ENCODE assay signal across 23 cellular contexts in the genomic region with DNA sequence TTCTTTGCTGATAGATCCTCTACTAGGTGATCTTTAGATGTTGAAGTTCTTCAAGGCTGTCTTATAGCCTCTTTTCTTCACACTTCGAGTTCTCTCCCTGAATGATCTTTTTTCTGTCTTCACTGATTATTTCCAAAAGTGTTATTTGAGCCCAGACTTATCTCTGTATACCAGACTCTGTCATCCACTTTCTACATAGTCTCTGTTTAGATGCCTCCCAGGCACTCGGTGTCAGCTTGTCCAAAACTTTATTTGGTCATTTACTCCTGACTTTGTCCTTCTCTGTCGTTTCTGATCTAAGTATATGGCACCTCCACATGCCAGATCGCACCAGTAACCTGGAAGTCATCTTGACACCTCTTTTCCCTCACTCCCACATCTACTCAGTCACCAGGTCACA. TPM values are rescaled to one million over a fixed set of nuclear protein-coding genes. Genes with fewer than 3 reads are reported as not detected.
DNase-seq lines count a peak whose midpoint lies in the region; ATAC-seq and TF ChIP-seq lines count a peak whose summit lies in the region.
"Had no signal": no experiment of that assay in that cellular context is flagged by ENCODE, and none has a peak within 500 bp of the region (broad histone marks: within the 10 kb centered on the region; RNA-seq: fewer than 3 reads in every experiment).

No MANE protein-coding gene starts in this region.

- no peak overlapping the region for H4K91ac ChIP-seq in neuronal stem cell (ENCODE audit: low read depth, low read length, poor library complexity)

- no peak overlapping the region for H3K4me2 ChIP-seq in neuronal stem cell (ENCODE audit: insufficient read depth, low read length, poor library complexity, severe bottlenecking)
- H3K4me2 ChIP-seq: KMS-11, PC-9 had no signal

- peaks cover 2 to 4% of the 10 kb centered on the region in 2 donors for H3K9me3 ChIP-seq in neuronal stem cell (replicated peaks in 1 of 2; ENCODE audit: control insufficient read depth in 2 of 2, insufficient read depth in 1 of 2, low read depth in 1 of 2, low read length in 2 of 2)
- no peaks in the 10 kb centered on the region for H3K9me3 ChIP-seq in transverse colon
- H3K9me3 ChIP-seq: Caco-2 had no signal

- H2AK5ac ChIP-seq in neuronal stem cell (ENCODE audit: low read depth, low read length): no peak overlapping the region

- no peaks in the 10 kb centered on the region for H3K9me3 Mint-ChIP-seq in activated CD8-positive, alpha-beta T cell treated with anti-CD3 and anti-CD28 coated beads, Interleukin-2, amount 10 ng/mL, durations not matched to agents 7 days and 5 days (ENCODE audit: insufficient read depth)
- no peaks in the 10 kb centered on the region for H3K9me3 Mint-ChIP-seq in activated CD8-positive, alpha-beta T cell treated with anti-CD3 and anti-CD28 coated beads for 36 hours
- no peaks in the 10 kb centered on the region for H3K9me3 Mint-ChIP-seq in central memory CD8-positive, alpha-beta T cell
- H3K9me3 Mint-ChIP-seq: CD14-positive monocyte, HFFc6 had no signal

- intact Hi-C loops in activated CD8-positive, alpha-beta T cell treated with anti-CD3 and anti-CD28 coated beads for 36 hours (cut with micrococcal nuclease): no loop called here
- intact Hi-C loops in transverse colon (cut with DNase I; ENCODE audit: low total_unique reads): no loop called here

- H3K4me3 ChIP-seq in neuronal stem cell (ENCODE audit: low read length in 2 of 2) (no peak overlapping the region), transverse colon (no peak overlapping the region)
- H3K4me3 ChIP-seq: PC-9 had no signal

- H3K4me3 Mint-ChIP-seq in activated CD8-positive, alpha-beta T cell treated with anti-CD3 and anti-CD28 coated beads, Interleukin-2, amount 10 ng/mL, durations not matched to agents 7 days and 5 days: no peak overlapping the region
- no peak overlapping the region for H3K4me3 Mint-ChIP-seq in activated CD8-positive, alpha-beta T cell treated with anti-CD3 and anti-CD28 coated beads for 36 hours
- H3K4me3 Mint-ChIP-seq in central memory CD8-positive, alpha-beta T cell: no peak overlapping the region
- H3K4me3 Mint-ChIP-seq: CD14-positive monocyte, HFFc6 had no signal

- H3K36me3 ChIP-seq in neuronal stem cell (replicated peaks in 1 of 2; ENCODE audit: control insufficient read depth in 2 of 2, insufficient read depth in 2 of 2, low read length in 2 of 2): peaks cover 0 to 12% of the 10 kb centered on the region in 2 donors
- H3K36me3 ChIP-seq in transverse colon: no peaks in the 10 kb centered on the region

- DNase-seq in activated CD8-positive, alpha-beta T cell treated with anti-CD3 and anti-CD28 coated beads, Interleukin-2, amount 10 ng/mL, durations not matched to agents 7 days and 5 days: no peak
- no peak for DNase-seq in activated CD8-positive, alpha-beta T cell treated with anti-CD3 and anti-CD28 coated beads for 36 hours
- no peak for DNase-seq in central memory CD8-positive, alpha-beta T cell (ENCODE audit: low spot score in 2 of 2)
- no peak for DNase-seq in neuronal stem cell (ENCODE audit: low spot score)
- no peak for DNase-seq in putamen (ENCODE audit: low spot score)
- no peak for DNase-seq in NCI-H748 treated with DMSO at 0.1 percent for 48 hours (lab: John Stamatoyannopoulos, UW)
- DNase-seq in COLO829 (ENCODE audit: low spot score): no peak
- DNase-seq in transverse colon: no peak
- DNase-seq: AML-193, Caco-2, GDM1, H7, HFFc6, NCI-H1417 treated with DMSO at 0.1 percent for 48 hours, NCI-H187 treated with DMSO at 0.1 percent for 48 hours, NCI-H2227 treated with DMSO at 0.1 percent for 48 hours, NCI-H510A treated with DMSO at 0.1 percent for 48 hours, PC-9 had no signal

- POLR2A ChIA-PET in activated CD8-positive, alpha-beta T cell treated with anti-CD3 and anti-CD28 coated beads, Interleukin-2, amount 10 ng/mL, durations not matched to agents 7 days and 5 days (lab: Charles Lee): no interaction called here
- POLR2A ChIA-PET in activated CD8-positive, alpha-beta T cell treated with anti-CD3 and anti-CD28 coated beads for 36 hours (lab: Charles Lee): no interaction called here

- H3K14ac ChIP-seq in neuronal stem cell (ENCODE audit: low read length): peak overlapping the region; percentile 25

- no peak overlapping the region for H3K4ac ChIP-seq in neuronal stem cell (ENCODE audit: low read length)

- CTCF ChIA-PET in activated CD8-positive, alpha-beta T cell treated with anti-CD3 and anti-CD28 coated beads, Interleukin-2, amount 10 ng/mL, durations not matched to agents 7 days and 5 days (lab: Charles Lee): no interaction called here
- CTCF ChIA-PET in activated CD8-positive, alpha-beta T cell treated with anti-CD3 and anti-CD28 coated beads for 36 hours (lab: Charles Lee): interaction anchor here (0.7 to 1.9 kb wide), 2 partner anchors 10 to 14 kb away, joined by 3 to 7 read pairs; no protein-coding TSS in a partner anchor

- H3K36me3 Mint-ChIP-seq in activated CD8-positive, alpha-beta T cell treated with anti-CD3 and anti-CD28 coated beads, Interleukin-2, amount 10 ng/mL, durations not matched to agents 7 days and 5 days (ENCODE audit: low read depth): peaks cover 24% of the 10 kb centered on the region
- peaks cover 19% of the 10 kb centered on the region for H3K36me3 Mint-ChIP-seq in activated CD8-positive, alpha-beta T cell treated with anti-CD3 and anti-CD28 coated beads for 36 hours (ENCODE audit: low read depth)
- H3K36me3 Mint-ChIP-seq in central memory CD8-positive, alpha-beta T cell (ENCODE audit: insufficient read depth): peaks cover 22% of the 10 kb centered on the region

- no peak for TF ChIP-seq EP300 in transverse colon (IDR thresholded peaks at IDR 0.05; ENCODE audit: low read depth)

- H4K8ac ChIP-seq in neuronal stem cell (ENCODE audit: low read depth, low read length): no peak overlapping the region

- no CpG with 5 or more reads among the region's 4 CpGs for whole genome bisulfite sequencing in neuronal stem cell (ENCODE audit: extremely low coverage in 2 of 2, insufficient read length in 2 of 2, insufficient replicate concordance in 1 of 2), 2 donors
- 85 to 90% methylated on average over 3 to 4 of the region's 4 CpGs for WGBS in transverse colon (ENCODE audit: low coverage in 1 of 2), 2 donors

- H3K27ac ChIP-seq in neuronal stem cell (replicated peaks; ENCODE audit: low read length) (no peak overlapping the region), transverse colon (no peak overlapping the region)
- H3K27ac ChIP-seq: 22Rv1, KMS-11, PC-9, RWPE1 had no signal

- H3K4me1 ChIP-seq in neuronal stem cell (ENCODE audit: control insufficient read depth in 2 of 2, insufficient read depth in 1 of 2, low read depth in 1 of 2, low read length in 2 of 2) (no peaks in the 10 kb centered on the region), transverse colon (peaks cover 0 to 15% (median 0%) of the 10 kb centered on the region in 4 donors)
- H3K4me1 ChIP-seq: Caco-2 had no signal

- H2BK5ac ChIP-seq in neuronal stem cell (ENCODE audit: low read length): no peak overlapping the region

- peaks cover 2% of the 10 kb centered on the region for H3K79me1 ChIP-seq in neuronal stem cell (ENCODE audit: low read depth, low read length)

- H3K27me3 Mint-ChIP-seq in activated CD8-positive, alpha-beta T cell treated with anti-CD3 and anti-CD28 coated beads, Interleukin-2, amount 10 ng/mL, durations not matched to agents 7 days and 5 days (ENCODE audit: low read depth): no peaks in the 10 kb centered on the region
- no peaks in the 10 kb centered on the region for H3K27me3 Mint-ChIP-seq in activated CD8-positive, alpha-beta T cell treated with anti-CD3 and anti-CD28 coated beads for 36 hours
- no peaks in the 10 kb centered on the region for H3K27me3 Mint-ChIP-seq in central memory CD8-positive, alpha-beta T cell

- no peak overlapping the region for H2BK15ac ChIP-seq in neuronal stem cell (ENCODE audit: low read length)

- no peaks in the 10 kb centered on the region for H3K27me3 ChIP-seq in neuronal stem cell (ENCODE audit: control insufficient read depth in 3 of 3, insufficient read depth in 3 of 3, low read depth in 1 of 3, low read length in 3 of 3)
- H3K27me3 ChIP-seq in transverse colon: no peaks in the 10 kb centered on the region

- H3K27ac Mint-ChIP-seq in activated CD8-positive, alpha-beta T cell treated with anti-CD3 and anti-CD28 coated beads, Interleukin-2, amount 10 ng/mL, durations not matched to agents 7 days and 5 days: peak overlapping the region; percentile 3
- H3K27ac Mint-ChIP-seq in activated CD8-positive, alpha-beta T cell treated with anti-CD3 and anti-CD28 coated beads for 36 hours: no peak overlapping the region
- H3K27ac Mint-ChIP-seq in central memory CD8-positive, alpha-beta T cell (ENCODE audit: low read depth): peak overlapping the region; percentile 2
- H3K27ac Mint-ChIP-seq: HFFc6 had no signal

- ATAC-seq in activated CD8-positive, alpha-beta T cell treated with anti-CD3 and anti-CD28 coated beads, Interleukin-2, amount 10 ng/mL, durations not matched to agents 7 days and 5 days: no peak
- ATAC-seq in activated CD8-positive, alpha-beta T cell treated with anti-CD3 and anti-CD28 coated beads for 36 hours: no peak
- no peak for ATAC-seq in central memory CD8-positive, alpha-beta T cell (replicated peaks; ENCODE audit: extremely low read depth, poor library complexity, severe bottlenecking)
- ATAC-seq: HepG2 had no signal

- no peak for TF ChIP-seq CTCF in activated CD8-positive, alpha-beta T cell treated with anti-CD3 and anti-CD28 coated beads for 36 hours (IDR thresholded peaks at IDR 0.05)
- TF ChIP-seq CTCF in transverse colon (IDR thresholded peaks at IDR 0.05): no peak

- no peak overlapping the region for H2BK120ac ChIP-seq in neuronal stem cell (ENCODE audit: low read depth, low read length)

- TF ChIP-seq POLR2A in transverse colon (IDR thresholded peaks at IDR 0.05): no peak

- in situ Hi-C loops in transverse colon (cut with MboI; ENCODE audit: low pct_ligation_motif_present in 1 of 4, low pct_unique_long_range_greater_than_20kb in 1 of 4, low sequenced_read_pairs in 3 of 4): no loop called here

- H3K18ac ChIP-seq in neuronal stem cell (ENCODE audit: low read length): no peak overlapping the region

- H2BK12ac ChIP-seq in neuronal stem cell (ENCODE audit: low read length): no peak overlapping the region

- no peak overlapping the region for H3K23ac ChIP-seq in neuronal stem cell (ENCODE audit: low read depth, low read length, poor library complexity)

- no peak overlapping the region for H3K9ac ChIP-seq in neuronal stem cell (ENCODE audit: low read depth, low read length, poor library complexity)
- H3K9ac ChIP-seq: KMS-11 had no signal

- no peak overlapping the region for H2AFZ ChIP-seq in neuronal stem cell (ENCODE audit: low read length)
- H2AFZ ChIP-seq: PC-9 had no signal

- peaks cover 4% of the 10 kb centered on the region for H3K4me1 Mint-ChIP-seq in activated CD8-positive, alpha-beta T cell treated with anti-CD3 and anti-CD28 coated beads, Interleukin-2, amount 10 ng/mL, durations not matched to agents 7 days and 5 days (ENCODE audit: low read depth)
- H3K4me1 Mint-ChIP-seq in activated CD8-positive, alpha-beta T cell treated with anti-CD3 and anti-CD28 coated beads for 36 hours (ENCODE audit: low read depth): peaks cover 15% of the 10 kb centered on the region
- peaks cover 17% of the 10 kb centered on the region for H3K4me1 Mint-ChIP-seq in central memory CD8-positive, alpha-beta T cell

RNA-seq across cellular contexts. Expression of a gene that starts 27.6 kb away (rescaled TPM):
- total RNA-seq in activated CD8-positive, alpha-beta T cell treated with anti-CD3 and anti-CD28 coated beads, Interleukin-2, amount 10 ng/mL, durations not matched to agents 7 days and 5 days: 10 to 100 TPM; 29.8 to 32.5 TPM
- 10 to 100 TPM; 28.8 to 32.6 TPM for total RNA-seq in activated CD8-positive, alpha-beta T cell treated with anti-CD3 and anti-CD28 coated beads for 36 hours
- polyA plus RNA-seq in neuronal stem cell (2013, experiment 1 of 2): 7.1 TPM
- 7.1 TPM for polyA plus RNA-seq in neuronal stem cell (2013, experiment 2 of 2)
- total RNA-seq in transverse colon: 10 to 100 TPM; 12.2 to 48.6 (median 14.5) TPM

RNA-seq across cellular contexts. Expression of a gene that starts 27.8 kb away (rescaled TPM):
- 1 to 10 TPM; 8.2 to 8.3 TPM for total RNA-seq in activated CD8-positive, alpha-beta T cell treated with anti-CD3 and anti-CD28 coated beads, Interleukin-2, amount 10 ng/mL, durations not matched to agents 7 days and 5 days
- total RNA-seq in activated CD8-positive, alpha-beta T cell treated with anti-CD3 and anti-CD28 coated beads for 36 hours: 1 to 10 TPM; 8.3 to 8.8 TPM
- 7.3 TPM for polyA plus RNA-seq in neuronal stem cell (2013, experiment 1 of 2)
- 7.4 TPM for polyA plus RNA-seq in neuronal stem cell (2013, experiment 2 of 2)
- total RNA-seq in transverse colon: 1 to 10 TPM in 3 of 4 donors, not detected in 1; 3.7 to 9.4 (median 4.9) TPM
